1 cellular context compared by ENCODE assay signal in genomic region chr6:53530346-53530745, GRCh38.
TF ChIP-seq lines count a peak whose summit lies in the region.

No MANE protein-coding gene starts in this region.

TF ChIP-seq in GM23338, 12 proteins besides CTCF, POLR2A, EP300 and RAD21:
- no peak for TF ChIP-seq REST (IDR thresholded peaks at IDR 0.05; ENCODE audit: unreplicated experiment)
- no peak for TF ChIP-seq CREB1 (CRISPR knock-in tag; IDR thresholded peaks at IDR 0.05; ENCODE audit: low read depth)
- TF ChIP-seq EZH2phosphoT487 (IDR thresholded peaks at IDR 0.05; ENCODE audit: unreplicated experiment), result no peak
- TF ChIP-seq NANOG (IDR thresholded peaks at IDR 0.05; ENCODE audit: borderline replicate concordance), result no peak
- TF ChIP-seq ZNF462 (CRISPR knock-in tag; IDR thresholded peaks at IDR 0.05), result no peak
- TF ChIP-seq JUNB (IDR thresholded peaks at IDR 0.05; ENCODE audit: unreplicated experiment), result no peak
- no peak for TF ChIP-seq ZNF331 (CRISPR knock-in tag; IDR thresholded peaks at IDR 0.05; ENCODE audit: low read depth)
- no peak for TF ChIP-seq POLR2AphosphoS5 (IDR thresholded peaks at IDR 0.05; ENCODE audit: low read depth)
- TF ChIP-seq STAT1 (IDR thresholded peaks at IDR 0.05; ENCODE audit: unreplicated experiment), result no peak
- TF ChIP-seq ETS1 (IDR thresholded peaks at IDR 0.05), result no peak
- TF ChIP-seq EZH2 (IDR thresholded peaks at IDR 0.05; ENCODE audit: low read depth, unreplicated experiment), result no peak
- no peak for TF ChIP-seq ZNF114 (CRISPR knock-in tag; IDR thresholded peaks at IDR 0.05)
TF ChIP-seq in GM23338: peak in this region for 0.
